ENCODE assay signal across 26 cellular contexts in genomic region chr18:48572402-48573126, GRCh38. TPM values are rescaled to one million over a fixed set of nuclear protein-coding genes. Genes with fewer than 3 reads are reported as not detected.
A peak's percentile ranks its signal among the peaks of the same experiment; 100 is the strongest.
DNase-seq lines count a peak whose midpoint lies in the region; ATAC-seq, FAIRE-seq and TF ChIP-seq lines count a peak whose summit lies in the region.
"Had no signal": no experiment of that assay in that cellular context is flagged by ENCODE, and none has a peak within 500 bp of the region (broad histone marks: within the 10 kb centered on the region; RNA-seq: fewer than 3 reads in every experiment).

No MANE protein-coding gene starts in this region.

- TF ChIP-seq RAD21 in K562 (CRISPR knock-in tag; conservative IDR thresholded peaks at IDR 0.05 in 1 of 2, IDR thresholded peaks at IDR 0.05 in 1 of 2) = no peak

- H3K27ac ChIP-seq in GM23248 = peak overlapping the region; percentile 30
- no peak overlapping the region for H3K27ac ChIP-seq in K562 (ENCODE audit: extremely low read depth, low read depth, low read length)
- H3K27ac ChIP-seq in spleen = no peak overlapping the region
- H3K27ac ChIP-seq: hepatocyte, HL-60, suprapubic skin had no signal

- H3K4me3 ChIP-seq in GM23248 = no peak overlapping the region
- H3K4me3 ChIP-seq in K562 = no peak overlapping the region
- H3K4me3 ChIP-seq in spleen = no peak overlapping the region
- H3K4me3 ChIP-seq: coronary artery, hepatocyte, lung, suprapubic skin had no signal

- H3K27me3 ChIP-seq in GM23248 (replicated peaks; ENCODE audit: insufficient read depth) (no peaks in the 10 kb centered on the region), K562 (ENCODE audit: control insufficient read depth in 2 of 2, insufficient read depth in 2 of 2, low read length in 2 of 2) (no peaks in the 10 kb centered on the region), spleen (replicated peaks in 1 of 7) (no peaks in the 10 kb centered on the region)
- H3K27me3 ChIP-seq: hepatocyte, suprapubic skin had no signal

- no peaks in the 10 kb centered on the region for H3F3A ChIP-seq in GM23248 (ENCODE audit: insufficient read depth)

- H2AFZ ChIP-seq in GM23248 (no peak overlapping the region), K562 (ENCODE audit: low read depth, low read length) (no peak overlapping the region)
- H2AFZ ChIP-seq: hepatocyte had no signal

- FAIRE-seq in K562 (lab: Jason Lieb, UNC) = no peak
- FAIRE-seq: endometrium, islet of Langerhans had no signal

- H4K20me1 ChIP-seq in GM23248 (ENCODE audit: insufficient read depth) (peaks cover 27% of the 10 kb centered on the region; the same call in 1 of the 2 replicates), K562 (replicated peaks; ENCODE audit: control insufficient read depth, insufficient read depth, low read length) (0 out of 2 replicates have a peak, but pooled peaks cover 3% of the 10 kb centered on the region)

- 0 out of 2 replicates have a peak, but pooled peaks cover 6% of the 10 kb centered on the region for H3K36me3 ChIP-seq in GM23248 (ENCODE audit: low read depth)
- no peaks in the 10 kb centered on the region for H3K36me3 ChIP-seq in K562 (ENCODE audit: control insufficient read depth, insufficient read depth, low read length)
- peaks cover 0 to 19% (median 0%) of the 10 kb centered on the region in 6 donors for H3K36me3 ChIP-seq in spleen
- H3K36me3 ChIP-seq: suprapubic skin had no signal

- in situ Hi-C loops in GM23248 (cut with MboI) (no loop called here), K562 (cut with MboI) (no loop called here)

- POLR2A ChIA-PET in K562 (lab: Yijun Ruan, JAX) = no interaction called here

- H3K79me2 ChIP-seq in GM23248 (ENCODE audit: insufficient read depth) (peaks cover 100% of the 10 kb centered on the region), K562 (ENCODE audit: control insufficient read depth, insufficient read depth, low read length) (no peaks in the 10 kb centered on the region)

- no TSS peak for BruUV-seq in K562 (replicated peaks; lab: Mats Ljungman, UMichigan)

- TF ChIP-seq CTCF in K562 (IDR thresholded peaks at IDR 0.05 in 2 of 3, conservative IDR thresholded peaks at IDR 0.05 in 1 of 3; ENCODE audit: insufficient read depth in 2 of 3, low read depth in 1 of 3, low read length in 3 of 3) (no peak), spleen (IDR thresholded peaks at IDR 0.05 in 8 of 11, conservative IDR thresholded peaks at IDR 0.05 in 3 of 11) (no peak)

- CTCF ChIA-PET in K562 (lab: Yijun Ruan, JAX; ENCODE audit: low intra/inter-chr PET ratio) = no interaction called here

- H3K9ac ChIP-seq in GM23248 (no peak overlapping the region), K562 (ENCODE audit: insufficient read depth in 1 of 2, low read depth in 2 of 2, low read length in 2 of 2) (0 out of 4 replicates have a peak overlapping the region, but pooled peaks of 1 of the 2 experiments have one; percentile 36)

- ATAC-seq in K562 (no peak), HG02610 (IDR thresholded peaks at IDR 0.05; ENCODE audit: unreplicated experiment) (no peak)
- ATAC-seq: PC-3 had no signal

- H3K4me2 ChIP-seq in GM23248 (ENCODE audit: unreplicated experiment) (no peak overlapping the region), K562 (ENCODE audit: insufficient read depth, low read length) (no peak overlapping the region)
- H3K4me2 ChIP-seq: hepatocyte had no signal

- intact Hi-C loops in K562 (cut with micrococcal nuclease) = no loop called here
- intact Hi-C loops in spleen (cut with DNase I; ENCODE audit: low total_unique reads) = no loop called here

- WGBS in GM23248 (ENCODE audit: low coverage in 1 of 2, low lambda C conversion rate in 2 of 2, missing lambda C conversion rate in 2 of 2), 2 experiments = 78 to 80% methylated on average over 10 of the region's 10 CpGs
- WGBS in K562 (ENCODE audit: insufficient coverage, low coverage, missing lambda C conversion rate) = 56% methylated on average over 7 of the region's 10 CpGs
- 80 to 87% (median 83%) methylated on average over 8 to 10 of the region's 10 CpGs for WGBS in spleen, 5 donors

- peak; percentile 63 for DNase-seq in GM23248
- no peak for DNase-seq in K562 (ENCODE audit: extremely low read depth in 1 of 4, low spot score in 3 of 4)
- peak; percentile 33 for DNase-seq in iris pigment epithelial cell (ENCODE audit: low read depth)
- peak; percentile 38 for DNase-seq in spleen
- DNase-seq in SW 1271 (lab: John Stamatoyannopoulos, UW) = no peak
- DNase-seq in cerebellar cortex (ENCODE audit: low spot score) = no peak
- no peak for DNase-seq in cerebellar nuclear complex (lab: John Stamatoyannopoulos, UW)
- DNase-seq: activated CD4-positive, alpha-beta T cell treated with anti-CD3 and anti-CD28 coated beads for 4 hours; CD4-positive, alpha-beta T cell; DND-41; HCEC 1CT; NCI-H1436 treated with DMSO at 0.1 percent for 48 hours; NCI-H2171 treated with DMSO at 0.1 percent for 48 hours; NCI-H748 treated with DMSO at 0.1 percent for 48 hours; nucleus accumbens; PC-3; right cardiac atrium; SHP77 treated with DMSO at 0.1 percent for 48 hours had no signal

- no peaks in the 10 kb centered on the region for H3K9me1 ChIP-seq in K562 (ENCODE audit: control insufficient read depth, insufficient read depth, low read length)

- no peaks in the 10 kb centered on the region for H3K9me2 ChIP-seq in GM23248 (ENCODE audit: insufficient read depth)

- peaks cover 6% of the 10 kb centered on the region; the same call in 1 of the 2 replicates for H3K4me1 ChIP-seq in GM23248 (ENCODE audit: insufficient read depth)
- peaks cover 3 to 8% of the 10 kb centered on the region in 2 experiments; a peak in 4 of 5 replicates for H3K4me1 ChIP-seq in K562 (replicated peaks in 1 of 2; ENCODE audit: control insufficient read depth in 2 of 2, insufficient read depth in 2 of 2, low read length in 2 of 2)
- H3K4me1 ChIP-seq in spleen = no peaks in the 10 kb centered on the region

- TF ChIP-seq POLR2A in K562 (conservative IDR thresholded peaks at IDR 0.05) = no peak
- TF ChIP-seq POLR2A in spleen (IDR thresholded peaks at IDR 0.05) = no peak

- TF ChIP-seq EP300 in K562 (IDR thresholded peaks at IDR 0.05; ENCODE audit: low read length) = no peak

- H3K9me3 ChIP-seq in GM23248 (ENCODE audit: low read depth) (no peaks in the 10 kb centered on the region), K562 (replicated peaks; ENCODE audit: control insufficient read depth, insufficient read depth, low read depth, low read length) (no peaks in the 10 kb centered on the region; the same call in 1 of the 2 replicates), spleen (peaks cover 0 to 5% (median 0%) of the 10 kb centered on the region in 8 donors)
- H3K9me3 ChIP-seq: suprapubic skin had no signal

TF ChIP-seq in K562, 482 proteins besides CTCF, POLR2A, EP300 and RAD21:
- TF ChIP-seq ZNF121 (CRISPR knock-in tag; conservative IDR thresholded peaks at IDR 0.05) = peak; percentile 77
- TF ChIP-seq ATF3 (IDR thresholded peaks at IDR 0.05) = no peak
- no peak for TF ChIP-seq ATF3 (CRISPR knock-in tag; conservative IDR thresholded peaks at IDR 0.05)
- TF ChIP-seq U2AF2 (optimal IDR thresholded peaks at IDR 0.05; ENCODE audit: low read depth, low read length) = no peak

RNA-seq across cellular contexts. Expression of gene CTIF, which starts 33.7 kb away (rescaled TPM):
- total RNA-seq in GM23248 (2014; rRNA removed; shearing (Covaris generic)) = 46.8 and 49.2 TPM in 2 replicates
- 19.6 and 21.5 TPM in 2 replicates for polyA plus RNA-seq in GM23248 (2016; fragmentation: Nextera tagmentation; extraction: Ambion mirVana)
- 20.1 and 49.3 TPM in 2 replicates for total RNA-seq in K562 (2011; cell fraction: chromatin; rRNA removed; ENCODE audit: low replicate concordance)
- 14.0 and 21.6 TPM in 2 replicates for total RNA-seq in K562 (2011; cell fraction: nucleolus; rRNA removed)
- total RNA-seq in K562 (2011; cell fraction: nucleoplasm; rRNA removed) = 17.9 and 22.7 TPM in 2 replicates
- total RNA-seq in K562 (2014; rRNA removed) = 2.2 and 6.6 TPM in 2 replicates
- total RNA-seq in K562 (2014; rRNA removed; fragmentation: Illumina TruSeq; extraction: Trizol) = 1.5 TPM in 2 replicates
- 2.4 and 3.7 TPM in 2 replicates for total RNA-seq in K562 (2015; rRNA removed; fragmentation: Illumina TruSeq; extraction: Trizol)
- total RNA-seq in K562 (2021) = 8.5 and 11.5 TPM in 2 replicates
- 2.2 and 4.8 TPM in 2 replicates for polyA plus RNA-seq in K562 (2011; rRNA removed)
- 1.7 and 2.8 TPM in 2 replicates for polyA plus RNA-seq in K562 (2011; cell fraction: cytosol; rRNA removed)
- polyA plus RNA-seq in K562 (2011; cell fraction: nucleus; rRNA removed) = 14.2 and 21.5 TPM in 2 replicates
- 5.6 and 6.6 TPM in 2 replicates for polyA plus RNA-seq in K562 (2012)
- 3.9 and 4.2 TPM in 2 replicates for polyA plus RNA-seq in K562 (2014; fragmentation: Illumina TruSeq; extraction: Trizol)
- under 1 TPM; 0.17 to 0.31 TPM for polyA plus RNA-seq in K562 (2014; fragmentation: Nextera tagmentation; extraction: Ambion mirVana)
- 4.1 and 6.0 TPM in 2 replicates for polyA plus RNA-seq in K562 (2014; rRNA removed)
- polyA minus RNA-seq in K562 (2011; rRNA and poly(A)+ RNA removed) = 2.0 and 2.6 TPM in 2 replicates
- polyA minus RNA-seq in K562 (2011; cell fraction: cytosol; rRNA and poly(A)+ RNA removed) = 3.9 and 8.2 TPM in 2 replicates
- polyA minus RNA-seq in K562 (2011; cell fraction: nucleus; rRNA and poly(A)+ RNA removed) = 4.8 and 13.1 TPM in 2 replicates
- 10 to 100 TPM; 14.3 to 39.2 (median 21.6) TPM for total RNA-seq in spleen
- 10 to 100 TPM in 1 of 3 donors, 1 to 10 TPM in 2; 5.2 to 13.9 (median 7.1) TPM for polyA plus RNA-seq in spleen

Comparison
In these comparisons a context has a peak if more than half of its experiments do, and no peak if none do; other contexts are left out.
1. DNase-seq: peak in GM23248 (single experiment), iris pigment epithelial cell (single experiment) and spleen (single experiment); none in K562 (0 of 4), SW 1271 (0 of 2), cerebellar cortex (single experiment) and cerebellar nuclear complex (0 of 2).